In genomic region chr16:49350265-49351103, GRCh38 we compare ENCODE assay signal across 9 cellular contexts. TPM values are rescaled to one million over a fixed set of nuclear protein-coding genes. Genes with fewer than 3 reads are reported as not detected.
DNase-seq lines count a peak whose midpoint lies in the region; ATAC-seq, FAIRE-seq and TF ChIP-seq lines count a peak whose summit lies in the region.
"Had no signal": no experiment of that assay in that cellular context is flagged by ENCODE, and none has a peak within 500 bp of the region (broad histone marks: within the 10 kb centered on the region; RNA-seq: fewer than 3 reads in every experiment).

No MANE protein-coding gene starts in this region.

- H3K14ac ChIP-seq in IMR-90 (replicated peaks; ENCODE audit: low read depth, low read length) = no peak overlapping the region

- peak; percentile 98 for FAIRE-seq in bronchial epithelial cell (lab: Jason Lieb, UNC)
- FAIRE-seq: G401.6 had no signal

- peak overlapping the region; percentile 81 for H2AFZ ChIP-seq in IMR-90 (replicated peaks; ENCODE audit: low read length, poor library complexity)

- H2AK5ac ChIP-seq in IMR-90 (ENCODE audit: low read depth, low read length) = no peak overlapping the region

- H3K27me3 ChIP-seq in IMR-90 (ENCODE audit: control insufficient read depth, insufficient read depth, low read length) (no peaks in the 10 kb centered on the region), bronchial epithelial cell (ENCODE audit: control insufficient read depth, insufficient read depth, low read length) (no peaks in the 10 kb centered on the region)

- H2BK20ac ChIP-seq in IMR-90 (ENCODE audit: low read depth, low read length) = no peak overlapping the region

- 66% methylated on average over 7 of the region's 25 CpGs; no CpG with 5 or more reads in 1 of the 2 experiments for WGBS in IMR-90 (ENCODE audit: extremely low coverage in 2 of 2, insufficient read length in 1 of 2), 2 experiments

- no peak overlapping the region for H3K18ac ChIP-seq in IMR-90 (ENCODE audit: low read depth, low read length)

- H3K23ac ChIP-seq in IMR-90 (ENCODE audit: low read depth, low read length) = no peak overlapping the region

- dilution Hi-C loops in IMR-90 (cut with HindIII; ENCODE audit: low sequenced_read_pairs, unreplicated experiment) = no loop called here

- CTCF ChIA-PET in IMR-90 (lab: Yijun Ruan, JAX) = interaction anchor here (0.5 to 2.4 kb wide), 2 partner anchors 489 to 987 kb away, joined by 3 to 11 read pairs; no protein-coding TSS in a partner anchor

- H3K4ac ChIP-seq in IMR-90 (ENCODE audit: low read depth, low read length) = no peak overlapping the region

- H3K9me3 ChIP-seq in IMR-90 (ENCODE audit: control insufficient read depth, insufficient read depth, low read length) = no peaks in the 10 kb centered on the region

- no peak overlapping the region for H3K4me2 ChIP-seq in IMR-90 (ENCODE audit: low read depth, low read length)

- H3K9ac ChIP-seq in IMR-90 (ENCODE audit: low read depth, low read length) = no peak overlapping the region

- POLR2A ChIA-PET in IMR-90 (lab: Charles Lee; ENCODE audit: unreplicated experiment) = no interaction called here

- peak; percentile 87 for TF ChIP-seq RAD21 in IMR-90 (IDR thresholded peaks at IDR 0.05; ENCODE audit: low read length)

- H2AK9ac ChIP-seq in IMR-90 (replicated peaks; ENCODE audit: low read depth, low read length, poor library complexity) = peak overlapping the region; percentile 62

- intact Hi-C loops in IMR-90 (cut with micrococcal nuclease) = loop anchor here (1.0 to 2.0 kb wide), 4 partner anchors 439 to 663 kb away; no protein-coding TSS in a partner anchor

- in situ Hi-C loops in IMR-90 (cut with MboI; ENCODE audit: low sequenced_read_pairs) = no loop called here

- H3K4me1 ChIP-seq in IMR-90 (ENCODE audit: control insufficient read depth, insufficient read depth, low read length) = no peaks in the 10 kb centered on the region

- TF ChIP-seq POLR2A in IMR-90 (IDR thresholded peaks at IDR 0.05; ENCODE audit: low read depth, low read length) = no peak

- no peaks in the 10 kb centered on the region for H4K20me1 ChIP-seq in IMR-90 (ENCODE audit: insufficient read depth, low read length)

- peak; percentile 65 for DNase-seq in NCI-H510A treated with DMSO at 0.1 percent for 48 hours (lab: John Stamatoyannopoulos, UW)
- DNase-seq in NCI-H510A (lab: John Stamatoyannopoulos, UW) = no peak
- peak; percentile 34 for DNase-seq in IMR-90
- peak; percentile 10 for DNase-seq in T-helper 9 cell
- peak; percentile 23 for DNase-seq in bronchial epithelial cell (ENCODE audit: low read depth)
- peak; percentile 45 for DNase-seq in kidney tubule cell (ENCODE audit: low spot score)
- peak; percentile 49 to 74 for DNase-seq in stimulated activated CD4-positive, alpha-beta T cell treated with anti-CD3 and anti-CD28 coated beads, Interleukin-2, amount 100 ng/mL, for 24 hours
- no peak for DNase-seq in OCI-M2 (lab: John Stamatoyannopoulos, UW; ENCODE audit: unreplicated experiment)

- H3K36me3 ChIP-seq in IMR-90 (ENCODE audit: control insufficient read depth, insufficient read depth, low read length) (no peaks in the 10 kb centered on the region), bronchial epithelial cell (ENCODE audit: control insufficient read depth, insufficient read depth, low read length) (no peaks in the 10 kb centered on the region)

- H3K9me1 ChIP-seq in IMR-90 (ENCODE audit: insufficient read depth, low read length) = no peaks in the 10 kb centered on the region

- no peak overlapping the region for H2BK15ac ChIP-seq in IMR-90 (ENCODE audit: low read depth, low read length)

- no peak overlapping the region for H4K91ac ChIP-seq in IMR-90 (ENCODE audit: insufficient read depth, low read depth, low read length)

- no peak overlapping the region for H4K5ac ChIP-seq in IMR-90 (ENCODE audit: low read depth, low read length)

- no peak overlapping the region for H2BK120ac ChIP-seq in IMR-90 (ENCODE audit: low read depth, low read length)

- peak; percentile 84 for TF ChIP-seq CTCF in IMR-90 (conservative IDR thresholded peaks at IDR 0.05; ENCODE audit: low read depth, low read length)
- peak; percentile 83 for TF ChIP-seq CTCF in bronchial epithelial cell (IDR thresholded peaks at IDR 0.05; ENCODE audit: insufficient read depth, low read length, severe bottlenecking)

- peak; percentile 96 for ATAC-seq in IMR-90 (ENCODE audit: low read depth)

- no peaks in the 10 kb centered on the region for H3K79me1 ChIP-seq in IMR-90 (ENCODE audit: low read depth in 1 of 2, low read length in 2 of 2)

- no TSS peak for BruUV-seq in IMR-90 (replicated peaks; lab: Mats Ljungman, UMichigan)

- H2BK5ac ChIP-seq in IMR-90 (ENCODE audit: low read depth, low read length, poor library complexity, severe bottlenecking) = no peak overlapping the region

- H3K56ac ChIP-seq in IMR-90 (ENCODE audit: extremely low read depth, insufficient read depth, low read length) = no peak overlapping the region

- H3K27ac ChIP-seq in IMR-90 (ENCODE audit: insufficient read depth, low read length) = no peak overlapping the region

- no peak overlapping the region for H3K4me3 ChIP-seq in IMR-90 (ENCODE audit: insufficient read depth, low read depth, low read length)
- H3K4me3 ChIP-seq in bronchial epithelial cell (ENCODE audit: low read depth, low read length) = no peak overlapping the region

- no peak overlapping the region for H4K8ac ChIP-seq in IMR-90 (ENCODE audit: low read depth in 2 of 2, low read length in 2 of 2)

TF ChIP-seq in IMR-90, 13 proteins besides CTCF, POLR2A, EP300 and RAD21:
- peak; percentile 86 for TF ChIP-seq SMC3 (IDR thresholded peaks at IDR 0.05; ENCODE audit: low read depth, low read length)
- no peak for TF ChIP-seq RCOR1 (IDR thresholded peaks at IDR 0.05; ENCODE audit: insufficient replicate concordance, low read length)
- TF ChIP-seq MAZ (IDR thresholded peaks at IDR 0.05; ENCODE audit: borderline replicate concordance, low read depth, low read length) = 0 out of 2 replicates have a peak, but pooled peaks have one; percentile 19

RNA-seq across cellular contexts. Expression of gene C16orf78, which starts 23.1 kb away (rescaled TPM):
- total RNA-seq in IMR-90 (2012; rRNA removed) (not detected in 2 replicates), bronchial epithelial cell (not detected in 2 replicates)
- not detected in 2 replicates for polyA plus RNA-seq in IMR-90 (2012; rRNA removed)
- polyA plus RNA-seq in IMR-90 (2012; cell fraction: cytosol; rRNA removed) = not detected in 2 replicates
- polyA plus RNA-seq in IMR-90 (2012; cell fraction: nucleus; rRNA removed; ENCODE audit: low replicate concordance) = not detected in 2 replicates

Comparison
In these comparisons a context has a peak if more than half of its experiments do, and no peak if none do; other contexts are left out.
1. DNase-seq: peak in NCI-H510A treated with DMSO at 0.1 percent for 48 hours (single experiment), IMR-90 (single experiment), T-helper 9 cell (single experiment), bronchial epithelial cell (single experiment), kidney tubule cell (single experiment) and stimulated activated CD4-positive, alpha-beta T cell treated with anti-CD3 and anti-CD28 coated beads, Interleukin-2, amount 100 ng/mL, for 24 hours (2 of 2); none in NCI-H510A (single experiment) and OCI-M2 (single experiment).